12 cellular contexts compared by ENCODE assay signal in genomic region chr10:77554996-77555397, GRCh38.
DNase-seq lines count a peak whose midpoint lies in the region; ATAC-seq and TF ChIP-seq lines count a peak whose summit lies in the region.
"Had no signal": no experiment of that assay in that cellular context is flagged by ENCODE, and none has a peak within 500 bp of the region (broad histone marks: within the 10 kb centered on the region; RNA-seq: fewer than 3 reads in every experiment).

No MANE protein-coding gene starts in this region.

- ATAC-seq in Right ventricle myocardium inferior: peak; percentile 15
- no peak for ATAC-seq in HG03439 (IDR thresholded peaks at IDR 0.05; ENCODE audit: unreplicated experiment)

- H3K4me3 ChIP-seq in muscle layer of colon (ENCODE audit: low read depth in 1 of 2, low read length in 2 of 2) (no peak overlapping the region), uterus (no peak overlapping the region)
- H3K4me3 ChIP-seq: smooth muscle cell had no signal

- H3K4me1 ChIP-seq in muscle layer of colon (ENCODE audit: insufficient read depth, low read length) (peaks cover 68% of the 10 kb centered on the region), uterus (no peaks in the 10 kb centered on the region)

- intact Hi-C loops in Right ventricle myocardium inferior (cut with DNase I) (no loop called here), cardiac septum (cut with DNase I) (no loop called here), uterus (cut with DNase I; ENCODE audit: low total_unique reads) (no loop called here)

- H3K27ac ChIP-seq in cingulate gyrus (ENCODE audit: low read depth, low read length) (peak overlapping the region; percentile 60), muscle layer of colon (ENCODE audit: low read depth, low read length) (peak overlapping the region; percentile 79), uterus (peak overlapping the region; percentile 63 to 73)

- DNase-seq in Right ventricle myocardium inferior (ENCODE audit: missing footprints) (peak; percentile 83), cardiac septum (ENCODE audit: low spot score) (no peak), uterus (no peak), NCI-H1048 (lab: John Stamatoyannopoulos, UW) (no peak), NCI-H1105 (lab: John Stamatoyannopoulos, UW) (no peak)
- DNase-seq: activated CD4-positive, CD25-positive, alpha-beta regulatory T cell treated with anti-CD3 and anti-CD28 coated beads, Interleukin-2, amount 50 U/mL, for 72 hours; activated effector memory CD4-positive, alpha-beta T cell treated with anti-CD3 and anti-CD28 coated beads, Interleukin-2, amount 50 U/mL, for 16 hours; midbrain had no signal

- TF ChIP-seq POLR2A in uterus (IDR thresholded peaks at IDR 0.05): no peak

- H3K9me3 ChIP-seq in muscle layer of colon (ENCODE audit: low read length): no peaks in the 10 kb centered on the region
- no peaks in the 10 kb centered on the region for H3K9me3 ChIP-seq in uterus

- H3K36me3 ChIP-seq in muscle layer of colon (ENCODE audit: insufficient read depth, low read length) (no peaks in the 10 kb centered on the region), uterus (no peaks in the 10 kb centered on the region)

- H3K9ac ChIP-seq in muscle layer of colon (ENCODE audit: low read length): no peak overlapping the region

- TF ChIP-seq CTCF in uterus (IDR thresholded peaks at IDR 0.05): no peak

- H3K27me3 ChIP-seq in muscle layer of colon (ENCODE audit: control insufficient read depth in 1 of 2, insufficient read depth in 2 of 2, low read length in 2 of 2) (no peaks in the 10 kb centered on the region), uterus (no peaks in the 10 kb centered on the region)
